ENCODE assay signal across 20 cellular contexts in the genomic region with DNA sequence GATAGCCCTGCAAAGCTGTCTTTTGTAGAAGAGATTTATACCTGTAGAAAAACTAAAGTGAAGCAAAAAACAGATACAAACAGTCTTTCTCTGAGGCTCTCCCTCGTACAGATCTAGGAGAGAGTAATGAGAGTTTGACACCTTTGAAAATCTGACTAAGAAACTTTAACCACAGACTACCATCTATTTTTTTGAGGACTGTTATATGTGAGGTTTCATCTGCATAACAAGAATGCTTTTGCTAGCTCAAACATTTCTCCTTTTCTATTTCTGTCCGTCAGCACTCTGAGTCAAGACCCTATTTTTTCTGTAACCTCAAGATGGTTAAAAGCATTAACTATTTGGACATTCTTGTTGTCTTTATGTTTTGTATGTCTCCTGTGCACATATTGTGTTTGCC.
A peak's percentile ranks its signal among the peaks of the same experiment; 100 is the strongest.
DNase-seq lines count a peak whose midpoint lies in the region; ATAC-seq and TF ChIP-seq lines count a peak whose summit lies in the region.
"Had no signal": no experiment of that assay in that cellular context is flagged by ENCODE, and none has a peak within 500 bp of the region (broad histone marks: within the 10 kb centered on the region; RNA-seq: fewer than 3 reads in every experiment).

No MANE protein-coding gene starts in this region.

- H3K4me1 Mint-ChIP-seq in effector memory CD8-positive, alpha-beta T cell (ENCODE audit: low read depth in 2 of 2): no peaks in the 10 kb centered on the region

- TF ChIP-seq CTCF in astrocyte of the cerebellum (IDR thresholded peaks at IDR 0.05; ENCODE audit: low read depth, low read length, missing control alignments): no peak
- no peak for TF ChIP-seq CTCF in GM10266 (IDR thresholded peaks at IDR 0.05; ENCODE audit: control insufficient read depth, insufficient read depth, low read depth, missing control alignments)
- no peak for TF ChIP-seq CTCF in ascending aorta (IDR thresholded peaks at IDR 0.05)

- DNase-seq in MV-4-11 (lab: John Stamatoyannopoulos, UW): peak; percentile 76
- DNase-seq in astrocyte of the cerebellum (ENCODE audit: low read depth): peak; percentile 47
- peak; percentile 51 for DNase-seq in iris pigment epithelial cell (ENCODE audit: low read depth)
- DNase-seq in GM10266 (ENCODE audit: extremely low spot score): no peak
- DNase-seq in ascending aorta (ENCODE audit: low spot score in 2 of 2): no peak
- DNase-seq in effector memory CD8-positive, alpha-beta T cell: no peak
- DNase-seq: AML-193, DMS 273 treated with DMSO at 0.1 percent for 48 hours, GF-D8, HFFc6, NCI-H1436 treated with DMSO at 0.1 percent for 48 hours, NCI-H2029 treated with DMSO at 0.1 percent for 48 hours, NCI-H2171 treated with DMSO at 0.1 percent for 48 hours, NCI-H446 treated with DMSO at 0.1 percent for 48 hours, NCI-H748 treated with DMSO at 0.1 percent for 48 hours, SIG-M5 had no signal

- peaks cover 0 to 6% of the 10 kb centered on the region in 2 donors for H3K9me3 ChIP-seq in ascending aorta

- H3K27me3 ChIP-seq in ascending aorta: no peaks in the 10 kb centered on the region

- no peaks in the 10 kb centered on the region for H3K27me3 Mint-ChIP-seq in effector memory CD8-positive, alpha-beta T cell

- no peaks in the 10 kb centered on the region for H3K36me3 Mint-ChIP-seq in effector memory CD8-positive, alpha-beta T cell (ENCODE audit: insufficient read depth)
- H3K36me3 Mint-ChIP-seq: CD14-positive monocyte had no signal

- H3K27ac Mint-ChIP-seq in effector memory CD8-positive, alpha-beta T cell: no peak overlapping the region
- H3K27ac Mint-ChIP-seq: CD14-positive monocyte, HFFc6 had no signal

- intact Hi-C loops in ascending aorta (cut with DNase I): no loop called here

- peaks cover 10 to 43% of the 10 kb centered on the region in 2 donors for H3K9me3 Mint-ChIP-seq in effector memory CD8-positive, alpha-beta T cell

- H3K36me3 ChIP-seq in ascending aorta: no peaks in the 10 kb centered on the region

- no peaks in the 10 kb centered on the region for H3K4me1 ChIP-seq in ascending aorta
- H3K4me1 ChIP-seq: A549 had no signal

- H3K4me3 ChIP-seq in astrocyte of the cerebellum (ENCODE audit: low read depth, low read length) (no peak overlapping the region), ascending aorta (no peak overlapping the region)
- H3K4me3 ChIP-seq: A549 had no signal

- peak; percentile 45 for ATAC-seq in GM18870 (IDR thresholded peaks at IDR 0.05; ENCODE audit: unreplicated experiment)
- ATAC-seq in GM21619 (IDR thresholded peaks at IDR 0.05; ENCODE audit: unreplicated experiment): no peak
- no peak for ATAC-seq in effector memory CD8-positive, alpha-beta T cell (replicated peaks)
- ATAC-seq: A549 had no signal

- in situ Hi-C loops in astrocyte of the cerebellum (cut with HindIII; ENCODE audit: low sequenced_read_pairs): no loop called here

- no peak overlapping the region for H3K4me3 Mint-ChIP-seq in effector memory CD8-positive, alpha-beta T cell
- H3K4me3 Mint-ChIP-seq: CD14-positive monocyte, HFFc6 had no signal

- H3K27ac ChIP-seq in ascending aorta: no peak overlapping the region
- H3K27ac ChIP-seq: A549 had no signal

Comparison
In these comparisons a context has a peak if more than half of its experiments do, and no peak if none do; other contexts are left out.
1. DNase-seq: peak in MV-4-11 (single experiment), astrocyte of the cerebellum (single experiment) and iris pigment epithelial cell (single experiment); none in GM10266 (single experiment), ascending aorta (0 of 2) and effector memory CD8-positive, alpha-beta T cell (0 of 3).